Comparison of ENCODE assay signal across 22 cellular contexts in the genomic region with DNA sequence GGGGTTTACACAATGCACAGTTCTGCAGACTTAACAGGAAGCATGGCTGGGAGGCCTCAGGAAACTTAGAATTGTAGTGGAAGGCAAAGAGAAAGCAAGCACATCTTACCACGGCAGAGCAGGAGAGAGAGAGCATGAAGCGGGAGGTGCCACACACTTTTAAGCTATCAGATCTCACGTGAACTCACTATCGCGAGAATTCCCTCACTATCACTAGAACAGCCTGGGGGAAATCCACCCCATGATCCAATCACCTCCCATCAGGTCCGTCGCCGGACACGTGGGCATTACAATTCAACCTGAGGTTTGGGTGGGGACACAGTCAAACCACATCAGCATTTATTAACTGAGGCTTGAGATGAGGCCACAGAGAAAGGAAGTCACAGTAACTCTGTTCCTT.
A peak's percentile ranks its signal among the peaks of the same experiment; 100 is the strongest.
DNase-seq lines count a peak whose midpoint lies in the region; ATAC-seq and TF ChIP-seq lines count a peak whose summit lies in the region.
"Had no signal": no experiment of that assay in that cellular context is flagged by ENCODE, and none has a peak within 500 bp of the region (broad histone marks: within the 10 kb centered on the region; RNA-seq: fewer than 3 reads in every experiment).

No MANE protein-coding gene starts in this region.

- H3K9me3 Mint-ChIP-seq in GM23338: peaks cover 11% of the 10 kb centered on the region; the same call in 2 of the 3 replicates
- H3K9me3 Mint-ChIP-seq in activated CD4-positive, alpha-beta T cell treated with anti-CD3 and anti-CD28 coated beads, Interleukin-2, amount 10 ng/mL, durations not matched to agents 24 days and 14 days: no peaks in the 10 kb centered on the region
- H3K9me3 Mint-ChIP-seq: T-helper 1 cell treated with Interleukin-12 subunit alpha and Interleukin-12 subunit beta and Interleukin-4 antibody, amounts not matched to agents 30 μg/mL and 1 μg/mL, for 36 hours had no signal

- H4K20me1 ChIP-seq in GM23338 (replicated peaks; ENCODE audit: insufficient read depth): no peaks in the 10 kb centered on the region

- H3K4me1 ChIP-seq in GM23338 (ENCODE audit: insufficient read depth): no peaks in the 10 kb centered on the region
- H3K4me1 ChIP-seq: esophagus squamous epithelium had no signal

- no peak overlapping the region for H3K4me3 Mint-ChIP-seq in GM23338
- H3K4me3 Mint-ChIP-seq in activated CD4-positive, alpha-beta T cell treated with anti-CD3 and anti-CD28 coated beads, Interleukin-2, amount 10 ng/mL, durations not matched to agents 24 days and 14 days: no peak overlapping the region
- H3K4me3 Mint-ChIP-seq: activated CD4-positive, alpha-beta T cell treated with anti-CD3 and anti-CD28 coated beads for 36 hours; T-helper 1 cell treated with Interleukin-12 subunit alpha and Interleukin-12 subunit beta and Interleukin-4 antibody, amounts not matched to agents 30 μg/mL and 1 μg/mL, for 36 hours had no signal

- ATAC-seq in GM23338 (no peak), GM18867 (IDR thresholded peaks at IDR 0.05; ENCODE audit: unreplicated experiment) (no peak)
- ATAC-seq: activated CD4-positive, alpha-beta T cell treated with anti-CD3 and anti-CD28 coated beads for 36 hours; HCT116 had no signal

- H3K27ac Mint-ChIP-seq in GM23338: no peak overlapping the region
- no peak overlapping the region for H3K27ac Mint-ChIP-seq in activated CD4-positive, alpha-beta T cell treated with anti-CD3 and anti-CD28 coated beads, Interleukin-2, amount 10 ng/mL, durations not matched to agents 24 days and 14 days
- H3K27ac Mint-ChIP-seq: activated CD4-positive, alpha-beta T cell treated with anti-CD3 and anti-CD28 coated beads for 36 hours; T-helper 1 cell treated with Interleukin-12 subunit alpha and Interleukin-12 subunit beta and Interleukin-4 antibody, amounts not matched to agents 30 μg/mL and 1 μg/mL, for 36 hours had no signal

- no peak overlapping the region for H3K4me2 ChIP-seq in GM23338

- peak overlapping the region; percentile 28; the same call in 1 of the 2 replicates for H2AFZ ChIP-seq in GM23338

- no peaks in the 10 kb centered on the region for H3K27me3 ChIP-seq in GM23338 (ENCODE audit: insufficient read depth)
- no peaks in the 10 kb centered on the region for H3K27me3 ChIP-seq in kidney epithelial cell (ENCODE audit: control insufficient read depth, insufficient read depth, low read length)
- H3K27me3 ChIP-seq: right atrium auricular region, SJCRH30 had no signal

- TF ChIP-seq CTCF in GM23338 (conservative IDR thresholded peaks at IDR 0.05; ENCODE audit: low read depth in 2 of 2) (no peak), kidney epithelial cell (IDR thresholded peaks at IDR 0.05; ENCODE audit: insufficient read depth, low read length, poor library complexity, severe bottlenecking) (no peak)

- H3F3A ChIP-seq in GM23338 (replicated peaks; ENCODE audit: low read depth): no peaks in the 10 kb centered on the region

- no peaks in the 10 kb centered on the region for H3K36me3 ChIP-seq in GM23338 (ENCODE audit: insufficient read depth)
- no peaks in the 10 kb centered on the region for H3K36me3 ChIP-seq in kidney epithelial cell (ENCODE audit: control insufficient read depth, insufficient read depth, low read length)
- H3K36me3 ChIP-seq: esophagus squamous epithelium, right atrium auricular region, SJCRH30 had no signal

- H3K79me2 ChIP-seq in GM23338 (replicated peaks; ENCODE audit: insufficient read depth): no peaks in the 10 kb centered on the region

- intact Hi-C loops in activated CD4-positive, alpha-beta T cell treated with anti-CD3 and anti-CD28 coated beads, Interleukin-2, amount 10 ng/mL, durations not matched to agents 24 days and 14 days (cut with micrococcal nuclease): no loop called here

- H3K9me2 ChIP-seq in GM23338 (ENCODE audit: insufficient read depth): no peaks in the 10 kb centered on the region

- H3K4me1 Mint-ChIP-seq in GM23338: no peaks in the 10 kb centered on the region; the same call in 1 of the 3 replicates
- H3K4me1 Mint-ChIP-seq in activated CD4-positive, alpha-beta T cell treated with anti-CD3 and anti-CD28 coated beads, Interleukin-2, amount 10 ng/mL, durations not matched to agents 24 days and 14 days: peaks cover 4% of the 10 kb centered on the region

- H3K4me3 ChIP-seq in GM23338 (no peak overlapping the region), kidney epithelial cell (ENCODE audit: low read depth, low read length) (no peak overlapping the region)
- H3K4me3 ChIP-seq: esophagus squamous epithelium, lung, right atrium auricular region, SJCRH30 had no signal

- H3K36me3 Mint-ChIP-seq in GM23338 (ENCODE audit: low read depth): peaks cover 3% of the 10 kb centered on the region; the same call in 2 of the 3 replicates
- no peaks in the 10 kb centered on the region for H3K36me3 Mint-ChIP-seq in activated CD4-positive, alpha-beta T cell treated with anti-CD3 and anti-CD28 coated beads, Interleukin-2, amount 10 ng/mL, durations not matched to agents 24 days and 14 days (ENCODE audit: low read depth)

- no peak overlapping the region for H3K27ac ChIP-seq in GM23338 (ENCODE audit: low read depth)
- H3K27ac ChIP-seq: esophagus squamous epithelium, right atrium auricular region, SJCRH30 had no signal

- H3K27me3 Mint-ChIP-seq in GM23338 (ENCODE audit: insufficient read depth, low read depth, poor library complexity): peaks cover 13% of the 10 kb centered on the region
- no peaks in the 10 kb centered on the region for H3K27me3 Mint-ChIP-seq in activated CD4-positive, alpha-beta T cell treated with anti-CD3 and anti-CD28 coated beads, Interleukin-2, amount 10 ng/mL, durations not matched to agents 24 days and 14 days

- in situ Hi-C loops in ACHN (cut with HindIII; ENCODE audit: low pct_ligation_motif_present, low pct_unique_long_range_greater_than_20kb, low sequenced_read_pairs) (no loop called here), SK-MEL-5 (cut with HindIII; ENCODE audit: low pct_unique_long_range_greater_than_20kb, low sequenced_read_pairs) (no loop called here)

- DNase-seq in ACHN (peak; percentile 9), GM23338 (ENCODE audit: low spot score) (no peak), SK-MEL-5 (ENCODE audit: low read depth, low spot score) (peak; percentile 5), kidney epithelial cell (ENCODE audit: low read depth) (peak; percentile 45), NCI-H345 (lab: John Stamatoyannopoulos, UW) (no peak), NCI-H1417 (lab: John Stamatoyannopoulos, UW) (no peak)
- no peak for DNase-seq in activated CD4-positive, alpha-beta T cell treated with anti-CD3 and anti-CD28 coated beads, Interleukin-2, amount 10 ng/mL, durations not matched to agents 24 days and 14 days
- DNase-seq: activated CD4-positive, alpha-beta T cell treated with anti-CD3 and anti-CD28 coated beads for 36 hours; activated naive CD4-positive, alpha-beta T cell; amniotic stem cell; EL; esophagus squamous epithelium; kidney; NCI-H1436; SJCRH30; stimulated activated CD4-positive, alpha-beta T cell treated with anti-CD3 and anti-CD28 coated beads, Interleukin-4, amount 100 ng/mL, for 1 hour; stimulated activated naive CD4-positive, alpha-beta T cell treated with Interleukin-2 at 50 U/mL for 16 hours had no signal

TF ChIP-seq in GM23338, 12 proteins besides CTCF, POLR2A, EP300 and RAD21 (continues in another document):
- TF ChIP-seq JUNB (IDR thresholded peaks at IDR 0.05; ENCODE audit: unreplicated experiment) (no peak), EZH2 (IDR thresholded peaks at IDR 0.05; ENCODE audit: low read depth, unreplicated experiment) (no peak), ZNF114 (CRISPR knock-in tag; IDR thresholded peaks at IDR 0.05) (no peak)
- TF ChIP-seq, protein P1, sequence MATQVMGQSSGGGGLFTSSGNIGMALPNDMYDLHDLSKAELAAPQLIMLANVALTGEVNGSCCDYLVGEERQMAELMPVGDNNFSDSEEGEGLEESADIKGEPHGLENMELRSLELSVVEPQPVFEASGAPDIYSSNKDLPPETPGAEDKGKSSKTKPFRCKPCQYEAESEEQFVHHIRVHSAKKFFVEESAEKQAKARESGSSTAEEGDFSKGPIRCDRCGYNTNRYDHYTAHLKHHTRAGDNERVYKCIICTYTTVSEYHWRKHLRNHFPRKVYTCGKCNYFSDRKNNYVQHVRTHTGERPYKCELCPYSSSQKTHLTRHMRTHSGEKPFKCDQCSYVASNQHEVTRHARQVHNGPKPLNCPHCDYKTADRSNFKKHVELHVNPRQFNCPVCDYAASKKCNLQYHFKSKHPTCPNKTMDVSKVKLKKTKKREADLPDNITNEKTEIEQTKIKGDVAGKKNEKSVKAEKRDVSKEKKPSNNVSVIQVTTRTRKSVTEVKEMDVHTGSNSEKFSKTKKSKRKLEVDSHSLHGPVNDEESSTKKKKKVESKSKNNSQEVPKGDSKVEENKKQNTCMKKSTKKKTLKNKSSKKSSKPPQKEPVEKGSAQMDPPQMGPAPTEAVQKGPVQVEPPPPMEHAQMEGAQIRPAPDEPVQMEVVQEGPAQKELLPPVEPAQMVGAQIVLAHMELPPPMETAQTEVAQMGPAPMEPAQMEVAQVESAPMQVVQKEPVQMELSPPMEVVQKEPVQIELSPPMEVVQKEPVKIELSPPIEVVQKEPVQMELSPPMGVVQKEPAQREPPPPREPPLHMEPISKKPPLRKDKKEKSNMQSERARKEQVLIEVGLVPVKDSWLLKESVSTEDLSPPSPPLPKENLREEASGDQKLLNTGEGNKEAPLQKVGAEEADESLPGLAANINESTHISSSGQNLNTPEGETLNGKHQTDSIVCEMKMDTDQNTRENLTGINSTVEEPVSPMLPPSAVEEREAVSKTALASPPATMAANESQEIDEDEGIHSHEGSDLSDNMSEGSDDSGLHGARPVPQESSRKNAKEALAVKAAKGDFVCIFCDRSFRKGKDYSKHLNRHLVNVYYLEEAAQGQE (IDR thresholded peaks at IDR 0.05; ENCODE audit: unreplicated experiment): no peak

Comparison
In these comparisons a context has a peak if more than half of its experiments do, and no peak if none do; other contexts are left out.
1. DNase-seq: peak in ACHN (single experiment), SK-MEL-5 (single experiment) and kidney epithelial cell (single experiment); none in GM23338 (single experiment), NCI-H345 (single experiment), activated CD4-positive, alpha-beta T cell treated with anti-CD3 and anti-CD28 coated beads, Interleukin-2, amount 10 ng/mL, durations not matched to agents 24 days and 14 days (single experiment) and NCI-H1417 (0 of 3).